ENCODE assay signal across 2 cellular contexts in the genomic region with DNA sequence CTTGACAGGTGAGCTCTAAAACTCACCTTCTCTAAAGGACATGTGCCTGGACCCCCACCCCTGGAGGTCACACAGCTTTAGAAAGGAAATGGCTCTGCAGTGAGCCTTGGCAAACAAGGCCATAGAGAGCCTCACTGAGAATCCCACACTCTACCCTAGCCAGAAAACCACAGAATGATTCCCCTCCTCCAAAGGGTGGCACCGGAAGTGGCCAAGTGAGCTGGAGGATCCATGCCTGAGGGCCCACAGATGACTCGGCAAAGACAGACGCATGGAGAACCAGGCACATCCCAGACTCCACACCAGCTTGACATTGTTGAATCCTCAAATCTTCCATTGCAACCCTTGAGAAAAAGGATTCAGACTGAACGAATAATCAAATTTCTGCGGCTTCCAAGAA.
TF ChIP-seq lines count a peak whose summit lies in the region.

No MANE protein-coding gene starts in this region.

TF ChIP-seq in SK-N-SH, 30 proteins besides CTCF, POLR2A, EP300 and RAD21 (continued from another document):
- TF ChIP-seq, protein P1, sequence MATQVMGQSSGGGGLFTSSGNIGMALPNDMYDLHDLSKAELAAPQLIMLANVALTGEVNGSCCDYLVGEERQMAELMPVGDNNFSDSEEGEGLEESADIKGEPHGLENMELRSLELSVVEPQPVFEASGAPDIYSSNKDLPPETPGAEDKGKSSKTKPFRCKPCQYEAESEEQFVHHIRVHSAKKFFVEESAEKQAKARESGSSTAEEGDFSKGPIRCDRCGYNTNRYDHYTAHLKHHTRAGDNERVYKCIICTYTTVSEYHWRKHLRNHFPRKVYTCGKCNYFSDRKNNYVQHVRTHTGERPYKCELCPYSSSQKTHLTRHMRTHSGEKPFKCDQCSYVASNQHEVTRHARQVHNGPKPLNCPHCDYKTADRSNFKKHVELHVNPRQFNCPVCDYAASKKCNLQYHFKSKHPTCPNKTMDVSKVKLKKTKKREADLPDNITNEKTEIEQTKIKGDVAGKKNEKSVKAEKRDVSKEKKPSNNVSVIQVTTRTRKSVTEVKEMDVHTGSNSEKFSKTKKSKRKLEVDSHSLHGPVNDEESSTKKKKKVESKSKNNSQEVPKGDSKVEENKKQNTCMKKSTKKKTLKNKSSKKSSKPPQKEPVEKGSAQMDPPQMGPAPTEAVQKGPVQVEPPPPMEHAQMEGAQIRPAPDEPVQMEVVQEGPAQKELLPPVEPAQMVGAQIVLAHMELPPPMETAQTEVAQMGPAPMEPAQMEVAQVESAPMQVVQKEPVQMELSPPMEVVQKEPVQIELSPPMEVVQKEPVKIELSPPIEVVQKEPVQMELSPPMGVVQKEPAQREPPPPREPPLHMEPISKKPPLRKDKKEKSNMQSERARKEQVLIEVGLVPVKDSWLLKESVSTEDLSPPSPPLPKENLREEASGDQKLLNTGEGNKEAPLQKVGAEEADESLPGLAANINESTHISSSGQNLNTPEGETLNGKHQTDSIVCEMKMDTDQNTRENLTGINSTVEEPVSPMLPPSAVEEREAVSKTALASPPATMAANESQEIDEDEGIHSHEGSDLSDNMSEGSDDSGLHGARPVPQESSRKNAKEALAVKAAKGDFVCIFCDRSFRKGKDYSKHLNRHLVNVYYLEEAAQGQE (IDR thresholded peaks at IDR 0.05; ENCODE audit: low read depth, low read length): no peak

TF ChIP-seq in SK-N-SH treated with all-trans-retinoic acid at 6 μM for 48 hours, 23 proteins besides CTCF, POLR2A, EP300 and RAD21 (continued from another document):
- TF ChIP-seq, protein P2, sequence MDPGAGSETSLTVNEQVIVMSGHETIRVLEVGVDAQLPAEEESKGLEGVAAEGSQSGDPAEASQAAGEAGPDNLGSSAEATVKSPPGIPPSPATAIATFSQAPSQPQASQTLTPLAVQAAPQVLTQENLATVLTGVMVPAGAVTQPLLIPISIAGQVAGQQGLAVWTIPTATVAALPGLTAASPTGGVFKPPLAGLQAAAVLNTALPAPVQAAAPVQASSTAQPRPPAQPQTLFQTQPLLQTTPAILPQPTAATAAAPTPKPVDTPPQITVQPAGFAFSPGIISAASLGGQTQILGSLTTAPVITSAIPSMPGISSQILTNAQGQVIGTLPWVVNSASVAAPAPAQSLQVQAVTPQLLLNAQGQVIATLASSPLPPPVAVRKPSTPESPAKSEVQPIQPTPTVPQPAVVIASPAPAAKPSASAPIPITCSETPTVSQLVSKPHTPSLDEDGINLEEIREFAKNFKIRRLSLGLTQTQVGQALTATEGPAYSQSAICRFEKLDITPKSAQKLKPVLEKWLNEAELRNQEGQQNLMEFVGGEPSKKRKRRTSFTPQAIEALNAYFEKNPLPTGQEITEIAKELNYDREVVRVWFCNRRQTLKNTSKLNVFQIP (CRISPR knock-in tag; IDR thresholded peaks at IDR 0.05; ENCODE audit: borderline replicate concordance, low read depth): no peak
- TF ChIP-seq ARNTL (CRISPR knock-in tag; IDR thresholded peaks at IDR 0.05; ENCODE audit: borderline replicate concordance, low read depth) (no peak), ZC3H10 (CRISPR knock-in tag; IDR thresholded peaks at IDR 0.05) (no peak), SNAI2 (CRISPR knock-in tag; IDR thresholded peaks at IDR 0.05) (no peak)
